In the genomic region with DNA sequence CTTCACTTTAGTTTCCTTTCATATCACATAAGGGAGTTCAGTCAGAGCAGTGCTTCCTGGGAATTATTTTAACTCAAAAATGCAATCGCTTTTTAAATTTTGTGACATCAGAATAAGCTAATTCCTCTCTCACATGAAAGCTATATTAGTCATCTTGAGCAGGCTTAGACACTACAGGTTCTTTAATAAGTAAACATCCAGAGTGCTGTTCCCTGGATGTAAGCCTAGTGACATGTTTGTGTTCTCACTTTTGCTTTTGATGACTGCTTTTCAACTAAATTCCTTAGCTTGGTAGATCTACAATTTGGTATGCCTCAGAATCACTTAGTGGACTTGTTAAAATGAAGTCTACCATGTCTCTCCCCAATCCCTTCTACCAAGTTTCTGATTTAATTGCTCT, we compare ENCODE assay signal across 16 cellular contexts.
DNase-seq lines count a peak whose midpoint lies in the region; TF ChIP-seq lines count a peak whose summit lies in the region.
"Had no signal": no experiment of that assay in that cellular context is flagged by ENCODE, and none has a peak within 500 bp of the region (broad histone marks: within the 10 kb centered on the region; RNA-seq: fewer than 3 reads in every experiment).

No MANE protein-coding gene starts in this region.

- TF ChIP-seq CTCF in astrocyte of the spinal cord (IDR thresholded peaks at IDR 0.05; ENCODE audit: low read depth, low read length) = no peak
- no peak for TF ChIP-seq CTCF in retinal pigment epithelial cell (conservative IDR thresholded peaks at IDR 0.05; ENCODE audit: low read depth, low read length)
- no peak for TF ChIP-seq CTCF in MM.1S (IDR thresholded peaks at IDR 0.05; ENCODE audit: low read length)

- H3K4me3 ChIP-seq in astrocyte of the spinal cord (ENCODE audit: low read depth, low read length) (no peak overlapping the region), retinal pigment epithelial cell (ENCODE audit: low read length) (no peak overlapping the region), MM.1S (ENCODE audit: low read length) (no peak overlapping the region)
- H3K4me3 ChIP-seq: SK-N-MC had no signal

- H3K27ac ChIP-seq in MM.1S (ENCODE audit: low read length) = no peak overlapping the region
- H3K27ac ChIP-seq: SK-N-MC had no signal

- H3K79me2 ChIP-seq in MM.1S (ENCODE audit: low read length) = no peaks in the 10 kb centered on the region

- H3K9me3 ChIP-seq in MM.1S (replicated peaks; ENCODE audit: insufficient read depth, low read length) = no peaks in the 10 kb centered on the region

- H3K36me3 ChIP-seq in MM.1S (replicated peaks; ENCODE audit: insufficient read depth, low read length) = no peaks in the 10 kb centered on the region

- DNase-seq in DMS53 treated with DMSO at 0.1 percent for 48 hours (lab: John Stamatoyannopoulos, UW; ENCODE audit: unreplicated experiment) (peak; percentile 27), HPDE6-E6E7 (ENCODE audit: extremely low spot score) (peak; percentile 2), astrocyte of the spinal cord (ENCODE audit: low read depth, low spot score) (peak; percentile 18), retinal pigment epithelial cell (ENCODE audit: low read depth) (peak; percentile 43), NCI-H2081 (lab: John Stamatoyannopoulos, UW) (no peak), cerebellar cortex (ENCODE audit: low spot score) (no peak), GF-D8 (lab: John Stamatoyannopoulos, UW) (no peak), MM.1S (no peak)
- DNase-seq: CD4-positive, CD25-positive, alpha-beta regulatory T cell; Kasumi-1; MV-4-11; NCI-H1417; NCI-H187 treated with DMSO at 0.1 percent for 48 hours; NCI-H446 treated with DMSO at 0.1 percent for 48 hours; NCI-H774 had no signal

- H3K4me1 ChIP-seq in MM.1S (ENCODE audit: low read length) = no peaks in the 10 kb centered on the region

- no peak overlapping the region for H3K4me2 ChIP-seq in MM.1S (ENCODE audit: low read depth, low read length)

- no peaks in the 10 kb centered on the region for H3K9me2 ChIP-seq in MM.1S (replicated peaks; ENCODE audit: insufficient read depth, low read length)

- in situ Hi-C loops in astrocyte of the spinal cord (cut with HindIII; ENCODE audit: low sequenced_read_pairs) = no loop called here

- no peaks in the 10 kb centered on the region for H3F3A ChIP-seq in MM.1S (ENCODE audit: insufficient read depth, low read length)

- H2AFZ ChIP-seq in MM.1S (ENCODE audit: low read length) = no peak overlapping the region

- H3K27me3 ChIP-seq in MM.1S (replicated peaks; ENCODE audit: insufficient read depth, low read length) = no peaks in the 10 kb centered on the region

- H3K9ac ChIP-seq in MM.1S (ENCODE audit: low read length) = no peak overlapping the region

- no peaks in the 10 kb centered on the region for H4K20me1 ChIP-seq in MM.1S (ENCODE audit: insufficient read depth, low read length)

Comparison
In these comparisons a context has a peak if more than half of its experiments do, and no peak if none do; other contexts are left out.
1. DNase-seq: peak in DMS53 treated with DMSO at 0.1 percent for 48 hours (single experiment), HPDE6-E6E7 (single experiment), astrocyte of the spinal cord (single experiment) and retinal pigment epithelial cell (single experiment); none in NCI-H2081 (0 of 2), cerebellar cortex (single experiment), GF-D8 (single experiment) and MM.1S (single experiment).